In the genomic region with DNA sequence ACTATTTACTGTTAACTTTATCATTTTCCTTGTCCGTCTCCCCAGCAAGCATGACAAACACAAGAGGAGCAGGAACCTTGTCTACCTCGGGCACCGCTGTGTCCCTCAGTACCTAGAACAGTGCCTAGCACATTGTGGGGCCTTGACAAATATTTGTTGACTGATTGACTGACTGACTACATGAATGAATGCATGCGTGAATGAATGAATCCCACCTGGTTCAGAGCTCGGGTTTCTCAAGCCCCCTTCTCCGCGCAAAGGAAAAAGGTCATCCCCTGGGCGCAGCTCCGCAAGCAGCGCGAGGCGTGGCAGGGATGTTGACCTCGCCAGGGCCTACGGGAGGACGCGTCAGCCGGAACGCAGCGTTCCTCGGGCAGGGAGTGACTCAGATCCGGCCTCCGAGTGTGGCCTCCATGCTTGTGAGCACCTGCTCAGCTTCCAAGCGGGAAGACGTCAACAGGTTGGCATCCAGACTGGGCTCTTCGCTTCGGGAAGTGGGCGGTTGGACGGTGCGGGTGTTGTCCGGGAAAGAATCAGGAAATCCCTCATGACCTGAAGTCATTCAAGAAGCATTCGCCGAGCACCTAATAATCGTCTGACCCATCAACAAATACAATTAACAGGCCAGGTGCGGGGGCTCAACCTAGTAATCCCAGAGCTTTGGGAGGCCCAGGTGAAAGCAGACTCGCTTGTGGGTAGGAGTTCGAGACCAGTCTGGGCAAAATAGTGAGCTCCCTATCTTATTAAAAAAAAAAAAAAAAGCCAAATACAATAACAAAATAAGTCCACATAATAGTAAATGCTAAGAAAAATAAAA, we compare ENCODE assay signal across 8 cellular contexts. TPM values are rescaled to one million over a fixed set of nuclear protein-coding genes. Genes with fewer than 3 reads are reported as not detected.
DNase-seq lines count a peak whose midpoint lies in the region; ATAC-seq, FAIRE-seq and TF ChIP-seq lines count a peak whose summit lies in the region.

No MANE protein-coding gene starts in this region.

- TF ChIP-seq CTCF in OCI-LY3 (IDR thresholded peaks at IDR 0.05; ENCODE audit: low read depth, low read length) (no peak), choroid plexus epithelial cell (conservative IDR thresholded peaks at IDR 0.05; ENCODE audit: low read depth, low read length) (no peak), lung (IDR thresholded peaks at IDR 0.05; ENCODE audit: control extremely low read depth, extremely low read depth) (no peak), thoracic aorta (IDR thresholded peaks at IDR 0.05) (no peak)

- DNase-seq in GM12891 (ENCODE audit: insufficient read length, low spot score) (no peak), choroid plexus epithelial cell (ENCODE audit: low read depth) (peak; percentile 91), lung (ENCODE audit: low spot score) (peak; percentile 88), thoracic aorta (ENCODE audit: low spot score) (no peak), middle frontal gyrus (ENCODE audit: extremely low spot score, low spot score) (no peak)
- no peak for DNase-seq in effector CD8-positive, alpha-beta T cell (lab: John Stamatoyannopoulos, UW)

- TF ChIP-seq POLR2A in GM12891 (IDR thresholded peaks at IDR 0.05; ENCODE audit: low read depth, low read length) = no peak

- H3K27ac ChIP-seq in OCI-LY3 (ENCODE audit: low read length) (peak overlapping the region; percentile 40), lung (ENCODE audit: low read depth in 1 of 2, low read length in 1 of 2) (peak overlapping the region; percentile 91 to 99), thoracic aorta (peak overlapping the region; percentile 94 to 97)

- H3K4me2 ChIP-seq in OCI-LY3 (ENCODE audit: low read length) = peak overlapping the region; percentile 88

- peak; percentile 32 for ATAC-seq in HG02588 (IDR thresholded peaks at IDR 0.05; ENCODE audit: unreplicated experiment)
- ATAC-seq in lung (ENCODE audit: insufficient read depth, low FRiP score) = peak; percentile 81
- ATAC-seq in thoracic aorta (ENCODE audit: insufficient number of reproducible peaks, low FRiP score, low read depth) = no peak

- no peaks in the 10 kb centered on the region for H4K20me1 ChIP-seq in OCI-LY3 (ENCODE audit: insufficient read depth, low read length)

- FAIRE-seq in GM12891 (lab: Jason Lieb, UNC) = no peak

- peak overlapping the region; percentile 88 for H2AFZ ChIP-seq in OCI-LY3 (ENCODE audit: low read depth, low read length)

- H3K4me3 ChIP-seq in OCI-LY3 (ENCODE audit: low read length) (peak overlapping the region; percentile 98), choroid plexus epithelial cell (ENCODE audit: low read depth, low read length) (peak overlapping the region; percentile 60), lung (peak overlapping the region; percentile 45), thoracic aorta (peak overlapping the region; percentile 85)

- 9 to 16% methylated on average over 36 of the region's 36 CpGs for WGBS in lung, 2 donors

- H3K36me3 ChIP-seq in OCI-LY3 (replicated peaks; ENCODE audit: low read depth, low read length) (no peaks in the 10 kb centered on the region), lung (ENCODE audit: control insufficient read depth in 2 of 2, insufficient read depth in 2 of 2, low read length in 2 of 2) (no peaks in the 10 kb centered on the region), thoracic aorta (no peaks in the 10 kb centered on the region)

- no peaks in the 10 kb centered on the region for H3K9me3 ChIP-seq in OCI-LY3 (ENCODE audit: insufficient read depth, low read length)
- H3K9me3 ChIP-seq in lung (ENCODE audit: control insufficient read depth in 2 of 2, insufficient read depth in 1 of 2, low read length in 1 of 2) = no peaks in the 10 kb centered on the region
- H3K9me3 ChIP-seq in thoracic aorta = no peaks in the 10 kb centered on the region

- H3K27me3 ChIP-seq in OCI-LY3 (ENCODE audit: low read depth, low read length) = no peaks in the 10 kb centered on the region; the same call in 1 of the 2 replicates
- H3K27me3 ChIP-seq in lung (ENCODE audit: control insufficient read depth, insufficient read depth) = no peaks in the 10 kb centered on the region
- no peaks in the 10 kb centered on the region for H3K27me3 ChIP-seq in thoracic aorta (replicated peaks; ENCODE audit: insufficient read depth)

- no peaks in the 10 kb centered on the region for H3K79me2 ChIP-seq in OCI-LY3 (ENCODE audit: low read length)

- H3K9ac ChIP-seq in OCI-LY3 (ENCODE audit: low read length) = peak overlapping the region; percentile 60

- H3K4me1 ChIP-seq in OCI-LY3 (ENCODE audit: low read length) (peaks cover 17% of the 10 kb centered on the region), lung (ENCODE audit: control insufficient read depth in 2 of 2, insufficient read depth in 2 of 2, low read length in 2 of 2) (peaks cover 5 to 12% of the 10 kb centered on the region in 2 donors), thoracic aorta (ENCODE audit: control insufficient read depth in 1 of 2, low read depth in 2 of 2) (peaks cover 8 to 9% of the 10 kb centered on the region in 2 donors)

TF ChIP-seq in GM12891, 5 proteins besides CTCF, POLR2A, EP300 and RAD21:
- TF ChIP-seq POLR2AphosphoS5 (IDR thresholded peaks at IDR 0.05; ENCODE audit: low read depth, low read length) = 0 out of 2 replicates have a peak, but pooled peaks have one; percentile 1
- 0 out of 2 replicates have a peak, but pooled peaks have one; percentile 15 for TF ChIP-seq POU2F2 (IDR thresholded peaks at IDR 0.05; ENCODE audit: low read depth, low read length)
- no peak for TF ChIP-seq SPI1 (IDR thresholded peaks at IDR 0.05; ENCODE audit: low read depth, low read length)

RNA-seq across cellular contexts. Expression of a gene that starts 13.9 kb away (rescaled TPM):
- polyA plus RNA-seq in GM12891 (2012; ENCODE audit: low read depth, missing spikeins) = 1,009 TPM
- total RNA-seq in lung = 1,000 to 10,000 TPM; 1,113 to 1,141 TPM
- 1,000 to 10,000 TPM; 1,465 to 1,682 TPM for polyA plus RNA-seq in lung
- total RNA-seq in thoracic aorta = 1,000 to 10,000 TPM; 1,069 to 1,422 TPM

Comparison
In these comparisons a context has a peak if more than half of its experiments do, and no peak if none do; other contexts are left out.
1. DNase-seq: peak in choroid plexus epithelial cell (single experiment) and lung (single experiment); none in GM12891 (single experiment), thoracic aorta (single experiment), middle frontal gyrus (single experiment) and effector CD8-positive, alpha-beta T cell (single experiment).
2. H3K27ac ChIP-seq: peak in every context shown above with its lines; median percentile 96 in thoracic aorta; 95 in lung; 40 in OCI-LY3.
3. H3K4me3 ChIP-seq: peak in every context shown above with its lines; median percentile 98 in OCI-LY3; 85 in thoracic aorta; 60 in choroid plexus epithelial cell; 45 in lung.